Comparison of ENCODE assay signal across 18 cellular contexts in the genomic region with DNA sequence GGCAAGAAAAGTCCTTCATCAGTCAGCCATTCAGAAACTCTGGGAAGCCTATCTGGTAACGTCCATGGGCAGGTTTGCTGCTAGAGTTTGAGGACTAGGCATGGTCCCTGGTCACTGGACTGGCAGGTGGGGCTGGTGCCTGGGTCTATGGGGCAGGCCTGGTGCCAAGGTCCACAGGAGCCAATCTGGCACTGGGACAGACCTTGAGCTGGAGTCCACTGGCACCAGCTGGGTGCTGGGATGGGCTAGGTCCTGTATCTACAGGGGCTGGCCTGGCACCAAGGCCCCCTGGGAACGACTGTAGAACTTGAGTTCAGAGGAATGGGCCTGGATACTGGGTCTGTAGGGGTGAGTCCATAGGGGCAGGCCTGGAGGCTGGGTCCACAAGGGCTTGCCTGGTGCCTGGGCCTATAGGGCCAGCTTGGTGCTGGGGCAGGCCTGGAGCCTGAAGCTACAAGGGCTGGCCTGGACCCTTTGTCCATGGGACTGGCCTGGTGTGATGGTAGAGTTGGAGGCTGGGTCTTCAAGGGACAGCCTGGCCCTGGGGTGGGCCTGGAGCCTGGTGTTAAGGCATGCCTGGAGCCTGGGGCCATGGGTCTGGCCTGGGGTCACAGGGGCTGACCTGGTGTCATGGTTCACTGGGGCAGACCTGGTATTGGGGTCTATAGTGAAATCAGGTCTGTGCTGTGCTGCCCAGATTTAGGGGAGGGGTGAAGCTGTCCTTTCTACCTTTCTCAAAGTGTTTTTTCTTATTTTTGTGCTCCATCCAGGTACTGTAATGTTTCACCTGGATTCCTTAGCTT. TPM values are rescaled to one million over a fixed set of nuclear protein-coding genes. Genes with fewer than 3 reads are reported as not detected.
DNase-seq lines count a peak whose midpoint lies in the region; ATAC-seq, FAIRE-seq and TF ChIP-seq lines count a peak whose summit lies in the region.
"Had no signal": no experiment of that assay in that cellular context is flagged by ENCODE, and none has a peak within 500 bp of the region (broad histone marks: within the 10 kb centered on the region; RNA-seq: fewer than 3 reads in every experiment).

No MANE protein-coding gene starts in this region.

- H3K4me2 ChIP-seq in HepG2 (ENCODE audit: low read depth, low read length): no peak overlapping the region
- H3K4me2 ChIP-seq: BLaER1 treated with 17β-estradiol and CSF1 and Interleukin-3, amounts not matched to agents 10 nM and 100 nM had no signal

- no peak for FAIRE-seq in HepG2 (lab: Jason Lieb, UNC)
- FAIRE-seq: G401.6, GM12891 had no signal

- TF ChIP-seq EP300 in HepG2 (IDR thresholded peaks at IDR 0.05; ENCODE audit: low read depth in 2 of 2, low read length in 2 of 2) (no peak), HepG2 (CRISPR knock-in tag; IDR thresholded peaks at IDR 0.05; ENCODE audit: borderline replicate concordance) (peak; percentile 45; the same call in 1 of the 2 replicates), sigmoid colon (IDR thresholded peaks at IDR 0.05) (no peak)

- H3K9me3 Mint-ChIP-seq in CD14-positive monocyte: peaks cover 8 to 25% (median 13%) of the 10 kb centered on the region in 7 donors

- H3K27ac ChIP-seq in HepG2 (ENCODE audit: extremely low read length, insufficient read depth, low read length) (peak overlapping the region; percentile 7), sigmoid colon (no peak overlapping the region)
- H3K27ac ChIP-seq: BLaER1 treated with 17β-estradiol and CSF1 and Interleukin-3, amounts not matched to agents 10 nM and 100 nM had no signal

- no peak overlapping the region for H3K4me3 ChIP-seq in HepG2 (replicated peaks in 1 of 3; ENCODE audit: insufficient read depth in 1 of 3, low read depth in 2 of 3, low read length in 3 of 3)
- H3K4me3 ChIP-seq in sigmoid colon: no peak overlapping the region

- no peaks in the 10 kb centered on the region for H3K36me3 Mint-ChIP-seq in CD14-positive monocyte

- DNase-seq in CD14-positive monocyte (ENCODE audit: low spot score) (peak; percentile 31), ecto neural progenitor cell (ENCODE audit: low spot score) (peak; percentile 18), HepG2 (ENCODE audit: low spot score) (no peak), sigmoid colon (peak; percentile 60), DMS79 treated with DMSO at 0.1 percent for 48 hours (lab: John Stamatoyannopoulos, UW) (no peak)
- DNase-seq in stimulated activated CD4-positive, alpha-beta T cell treated with anti-CD3 and anti-CD28 coated beads, Interleukin-4, amount 100 ng/mL, for 24 hours: no peak
- DNase-seq: ACHN; Calu3; CD4-positive, alpha-beta T cell; DMS 273 treated with DMSO at 0.1 percent for 48 hours; DMS79; EL; H7 had no signal

- CTCF ChIA-PET in HepG2 (lab: Yijun Ruan, JAX; ENCODE audit: low intra/inter-chr PET ratio, low total read pairs): no interaction called here

- 92% methylated on average over 2 of the region's 2 CpGs for WGBS in HepG2 (ENCODE audit: low lambda C conversion rate)
- 70 to 73% methylated on average over 2 of the region's 2 CpGs for WGBS in sigmoid colon, 2 donors

- H3K4me3 Mint-ChIP-seq in CD14-positive monocyte: no peak overlapping the region
- H3K4me3 Mint-ChIP-seq: CD4-positive, alpha-beta T cell had no signal

- in situ Hi-C loops in HepG2 (cut with HindIII; ENCODE audit: extremely low pct_ligation_motif_present, low pct_unique_long_range_greater_than_20kb): no loop called here

- TF ChIP-seq CTCF in CD14-positive monocyte (IDR thresholded peaks at IDR 0.05) (no peak), HepG2 (CRISPR knock-in tag; IDR thresholded peaks at IDR 0.05) (no peak), sigmoid colon (IDR thresholded peaks at IDR 0.05) (no peak)

- H3K27me3 ChIP-seq in HepG2 (ENCODE audit: control insufficient read depth in 1 of 2, insufficient read depth in 2 of 2, low read length in 2 of 2): no peaks in the 10 kb centered on the region
- H3K27me3 ChIP-seq in sigmoid colon: no peaks in the 10 kb centered on the region
- H3K27me3 ChIP-seq: BLaER1 treated with 17β-estradiol and CSF1 and Interleukin-3, amounts not matched to agents 10 nM and 100 nM had no signal

- no TSS peak for BruUV-seq in HepG2 (replicated peaks; lab: Mats Ljungman, UMichigan)

- H3K4me1 ChIP-seq in HepG2 (ENCODE audit: insufficient read depth, low read length): peaks cover 86% of the 10 kb centered on the region
- H3K4me1 ChIP-seq in sigmoid colon: no peaks in the 10 kb centered on the region
- H3K4me1 ChIP-seq: BLaER1 treated with 17β-estradiol and CSF1 and Interleukin-3, amounts not matched to agents 10 nM and 100 nM had no signal

- H4K20me1 ChIP-seq in HepG2 (ENCODE audit: insufficient read depth, low read length): no peaks in the 10 kb centered on the region
- H4K20me1 ChIP-seq: BLaER1 treated with 17β-estradiol and CSF1 and Interleukin-3, amounts not matched to agents 10 nM and 100 nM had no signal

- TF ChIP-seq RAD21 in HepG2 (CRISPR knock-in tag; IDR thresholded peaks at IDR 0.05): no peak

- intact Hi-C loops in CD14-positive monocyte (cut with micrococcal nuclease) (no loop called here), HepG2 (cut with micrococcal nuclease; ENCODE audit: unreplicated experiment) (no loop called here), sigmoid colon (cut with DNase I) (no loop called here)

- H3K9me3 ChIP-seq in HepG2 (ENCODE audit: low read length) (peaks cover 28% of the 10 kb centered on the region), sigmoid colon (peaks cover 0 to 14% (median 0%) of the 10 kb centered on the region in 4 donors)

- no peak overlapping the region for H3K9ac ChIP-seq in HepG2 (ENCODE audit: insufficient read depth, low read depth, low read length)
- H3K9ac ChIP-seq: BLaER1 treated with 17β-estradiol and CSF1 and Interleukin-3, amounts not matched to agents 10 nM and 100 nM had no signal

- no peak overlapping the region for H2AFZ ChIP-seq in HepG2 (ENCODE audit: low read length)

- peaks cover 63% of the 10 kb centered on the region for H3K79me2 ChIP-seq in HepG2 (ENCODE audit: insufficient read depth, low read length)

- peaks cover 7 to 18% (median 9%) of the 10 kb centered on the region in 3 donors for H3K27me3 Mint-ChIP-seq in CD14-positive monocyte (ENCODE audit: low read depth in 3 of 3)

- no peak overlapping the region for H3K27ac Mint-ChIP-seq in CD14-positive monocyte
- H3K27ac Mint-ChIP-seq: CD4-positive, alpha-beta T cell had no signal

- peaks cover 18 to 35% of the 10 kb centered on the region in 2 experiments for H3K36me3 ChIP-seq in HepG2 (replicated peaks in 1 of 2; ENCODE audit: control insufficient read depth in 1 of 2, insufficient read depth in 2 of 2, low read length in 2 of 2)
- H3K36me3 ChIP-seq in sigmoid colon: no peaks in the 10 kb centered on the region

- H3K4me1 Mint-ChIP-seq in CD14-positive monocyte: no peaks in the 10 kb centered on the region

- POLR2A ChIA-PET in HepG2 (lab: Yijun Ruan, JAX): interaction anchor here (1.2 to 6.6 kb wide), 5 partner anchors 11 to 52 kb away, joined by 3 to 143 read pairs (median 66); no protein-coding TSS in a partner anchor

- TF ChIP-seq POLR2A in HepG2 (IDR thresholded peaks at IDR 0.05; ENCODE audit: insufficient read depth in 1 of 2, low read depth in 2 of 2, low read length in 2 of 2): no peak
- TF ChIP-seq POLR2A in sigmoid colon (IDR thresholded peaks at IDR 0.05): no peak

- ATAC-seq in HepG2: no peak
- ATAC-seq in GM18861 (IDR thresholded peaks at IDR 0.05; ENCODE audit: unreplicated experiment): no peak
- ATAC-seq in GM21717 (IDR thresholded peaks at IDR 0.05; ENCODE audit: unreplicated experiment): no peak

TF ChIP-seq in HepG2, 621 proteins besides CTCF, POLR2A, EP300 and RAD21 (continues in another document):
- no peak for TF ChIP-seq ETV5 (CRISPR knock-in tag; IDR thresholded peaks at IDR 0.05; ENCODE audit: borderline replicate concordance)
- no peak for TF ChIP-seq MED13 (CRISPR knock-in tag; IDR thresholded peaks at IDR 0.05)
- TF ChIP-seq RFX1 (IDR thresholded peaks at IDR 0.05): no peak

RNA-seq across cellular contexts. Expression of gene NKD1, which starts 30.5 kb away (rescaled TPM):
- polyA plus RNA-seq in CD14-positive monocyte (not detected), HepG2 (2011; rRNA removed) (86.1 and 121 TPM in 2 replicates), sigmoid colon (1 to 10 TPM in 2 of 3 donors, under 1 TPM in 1; under 0.01 to 2.8 (median 1.5) TPM)
- total RNA-seq in HepG2 (2016; rRNA removed; fragmentation: Illumina TruSeq; extraction: Trizol) (59.0 and 70.4 TPM in 2 replicates), sigmoid colon (10 to 100 TPM in 3 of 4 donors, 1 to 10 TPM in 1; 6.7 to 18.0 (median 11.5) TPM)
- 19.9 and 25.5 TPM in 2 replicates for total RNA-seq in HepG2 (2016; cell fraction: cytosol; rRNA removed; fragmentation: Illumina TruSeq; extraction: Trizol; ENCODE audit: low read depth)
- 50.0 and 70.7 TPM in 2 replicates for total RNA-seq in HepG2 (2016; cell fraction: insoluble cytoplasmic fraction; rRNA removed; fragmentation: Illumina TruSeq; extraction: Trizol)
- 136 and 148 TPM in 2 replicates for total RNA-seq in HepG2 (2016; cell fraction: membrane; rRNA removed; fragmentation: Illumina TruSeq; extraction: Trizol)
- 61.9 and 70.6 TPM in 2 replicates for total RNA-seq in HepG2 (2016; cell fraction: nucleus; rRNA removed; fragmentation: Illumina TruSeq; extraction: Trizol)
- polyA plus RNA-seq in HepG2 (2011; cell fraction: cytosol; rRNA removed): 22.3 and 49.7 TPM in 2 replicates
- 150 and 275 TPM in 2 replicates for polyA plus RNA-seq in HepG2 (2011; cell fraction: nucleus; rRNA removed)
- polyA plus RNA-seq in HepG2 (2012): 58.7 and 76.3 TPM in 2 replicates
- 106 and 127 TPM in 2 replicates for polyA plus RNA-seq in HepG2 (2016; cell fraction: cytosol; fragmentation: Illumina TruSeq; extraction: Trizol; ENCODE audit: low read depth)
- 95.8 and 124 TPM in 2 replicates for polyA plus RNA-seq in HepG2 (2016; cell fraction: insoluble cytoplasmic fraction; fragmentation: Illumina TruSeq; extraction: Trizol; ENCODE audit: low read depth)
- 156 and 170 TPM in 2 replicates for polyA plus RNA-seq in HepG2 (2016; cell fraction: membrane; fragmentation: Illumina TruSeq; extraction: Trizol; ENCODE audit: low read depth)
- 155 and 169 TPM in 2 replicates for polyA plus RNA-seq in HepG2 (2016; cell fraction: nucleus; fragmentation: Illumina TruSeq; extraction: Trizol; ENCODE audit: insufficient read depth, low read depth)
- polyA minus RNA-seq in HepG2 (2011; rRNA and poly(A)+ RNA removed; ENCODE audit: low replicate concordance): 0.02 and 110 TPM in 2 replicates
- polyA minus RNA-seq in HepG2 (2011; cell fraction: cytosol; rRNA and poly(A)+ RNA removed): 14.3 and 28.8 TPM in 2 replicates
- 43.1 and 57.6 TPM in 2 replicates for polyA minus RNA-seq in HepG2 (2011; cell fraction: nucleus; rRNA and poly(A)+ RNA removed)

Comparison
In these comparisons a context has a peak if more than half of its experiments do, and no peak if none do; other contexts are left out.
1. DNase-seq: peak in CD14-positive monocyte (single experiment), ecto neural progenitor cell (single experiment) and sigmoid colon (single experiment); none in HepG2 (single experiment), stimulated activated CD4-positive, alpha-beta T cell treated with anti-CD3 and anti-CD28 coated beads, Interleukin-4, amount 100 ng/mL, for 24 hours (single experiment) and DMS79 treated with DMSO at 0.1 percent for 48 hours (single experiment).
2. RNA of gene NKD1, which starts 30.5 kb away (polyA plus RNA-seq): 22.3 to 275 TPM in HepG2; under 0.01 to 2.8 TPM in sigmoid colon and not detected in CD14-positive monocyte; every median in the first group is over 4 times any median in the second.